16 cellular contexts compared by ENCODE assay signal in the genomic region with DNA sequence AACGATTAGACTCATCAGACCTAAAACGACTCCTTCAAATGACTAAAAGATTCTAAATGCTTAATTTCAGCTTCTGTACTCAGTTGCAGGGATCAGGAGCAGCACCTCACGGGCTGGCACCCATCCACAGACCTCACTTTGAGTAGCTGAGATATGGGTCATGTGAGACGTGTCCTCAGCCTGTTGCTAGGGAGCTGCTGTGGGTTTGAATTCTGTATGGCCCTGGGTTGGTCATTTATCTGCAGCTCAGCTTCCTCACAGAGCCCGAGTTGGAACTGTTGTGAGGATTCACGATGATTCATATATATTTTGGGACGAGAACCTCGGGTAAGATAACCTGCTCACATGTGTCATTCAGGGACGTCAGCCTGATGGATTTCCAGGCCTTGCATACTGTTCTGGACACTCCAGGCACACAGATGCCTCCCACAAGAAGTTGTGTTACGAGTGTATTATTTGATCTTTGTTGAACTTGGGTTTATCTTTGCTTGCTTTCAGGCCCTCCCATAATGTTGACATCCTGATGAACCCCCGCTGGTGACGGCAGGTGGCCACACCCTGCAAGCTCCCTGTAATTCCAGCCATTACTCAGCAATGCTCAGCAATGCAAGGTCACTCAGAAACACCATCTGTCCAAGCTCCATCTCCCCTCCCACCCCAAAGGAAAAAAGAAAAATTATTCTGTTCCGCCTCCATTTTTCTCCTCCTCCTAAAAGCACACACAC.
DNase-seq lines count a peak whose midpoint lies in the region; ATAC-seq and TF ChIP-seq lines count a peak whose summit lies in the region.
"Had no signal": no experiment of that assay in that cellular context is flagged by ENCODE, and none has a peak within 500 bp of the region (broad histone marks: within the 10 kb centered on the region; RNA-seq: fewer than 3 reads in every experiment).

No MANE protein-coding gene starts in this region.

- no peak for ATAC-seq in SK-N-SH treated with all-trans-retinoic acid at 6 μM for 48 hours
- ATAC-seq: T-cell had no signal

- H3K9me3 Mint-ChIP-seq in glutamatergic neuron (ENCODE audit: unreplicated experiment), result peaks cover 29% of the 10 kb centered on the region
- H3K9me3 Mint-ChIP-seq in type B pancreatic cell, result peaks cover 4% of the 10 kb centered on the region
- H3K9me3 Mint-ChIP-seq: T-cell had no signal

- TF ChIP-seq CTCF in glutamatergic neuron (IDR thresholded peaks at IDR 0.05; ENCODE audit: partially characterized antibody, unreplicated experiment) (no peak), type B pancreatic cell (conservative IDR thresholded peaks at IDR 0.05) (no peak), GM20000 (IDR thresholded peaks at IDR 0.05; ENCODE audit: extremely low read depth, missing control alignments) (no peak)

- peak; percentile 65 for DNase-seq in NCI-H2171 (lab: John Stamatoyannopoulos, UW)
- DNase-seq in RKO (ENCODE audit: low spot score), result peak; percentile 14
- no peak for DNase-seq in glutamatergic neuron
- no peak for DNase-seq in type B pancreatic cell (ENCODE audit: extremely low spot score, unreplicated experiment)
- DNase-seq in GM20000 (ENCODE audit: low spot score), result no peak
- no peak for DNase-seq in activated effector memory CD4-positive, alpha-beta T cell treated with Interleukin-2 at 50 U/mL for 16 hours
- DNase-seq: activated CD4-positive, alpha-beta T cell treated with anti-CD3 and anti-CD28 coated beads, Interleukin-2, amount 50 U/mL, for 1 hour; activated CD8-positive, alpha-beta memory T cell treated with anti-CD3 and anti-CD28 coated beads, Interleukin-2, amount 50 U/mL, for 4 hours; activated effector memory CD4-positive, alpha-beta T cell treated with anti-CD3 and anti-CD28 coated beads, Interleukin-2, amount 50 U/mL, for 16 hours; amniotic stem cell; left ventricle myocardium inferior; midbrain; NCI-H1436 treated with DMSO at 0.1 percent for 48 hours; Right ventricle myocardium superior; T-cell had no signal

- H3K36me3 Mint-ChIP-seq in glutamatergic neuron (ENCODE audit: unreplicated experiment) (no peaks in the 10 kb centered on the region), type B pancreatic cell (no peaks in the 10 kb centered on the region)
- H3K36me3 Mint-ChIP-seq: T-cell had no signal

- H3K4me1 Mint-ChIP-seq in glutamatergic neuron (ENCODE audit: low read depth, unreplicated experiment) (peaks cover 45% of the 10 kb centered on the region), type B pancreatic cell (ENCODE audit: unreplicated experiment) (peaks cover 37% of the 10 kb centered on the region)
- H3K4me1 Mint-ChIP-seq: T-cell had no signal

- H3K27me3 Mint-ChIP-seq in glutamatergic neuron (ENCODE audit: unreplicated experiment), result peaks cover 9% of the 10 kb centered on the region
- peaks cover 56% of the 10 kb centered on the region for H3K27me3 Mint-ChIP-seq in type B pancreatic cell

- H3K27ac Mint-ChIP-seq in glutamatergic neuron (ENCODE audit: unreplicated experiment) (peak overlapping the region; percentile 19), type B pancreatic cell (peak overlapping the region; percentile 83)
- H3K27ac Mint-ChIP-seq: T-cell had no signal

- H3K4me3 Mint-ChIP-seq in glutamatergic neuron (ENCODE audit: unreplicated experiment) (peak overlapping the region; percentile 1), type B pancreatic cell (peak overlapping the region; percentile 21)
- H3K4me3 Mint-ChIP-seq: T-cell had no signal

TF ChIP-seq in SK-N-SH treated with all-trans-retinoic acid at 6 μM for 48 hours, 23 proteins besides CTCF, POLR2A, EP300 and RAD21:
- TF ChIP-seq, protein P1, sequence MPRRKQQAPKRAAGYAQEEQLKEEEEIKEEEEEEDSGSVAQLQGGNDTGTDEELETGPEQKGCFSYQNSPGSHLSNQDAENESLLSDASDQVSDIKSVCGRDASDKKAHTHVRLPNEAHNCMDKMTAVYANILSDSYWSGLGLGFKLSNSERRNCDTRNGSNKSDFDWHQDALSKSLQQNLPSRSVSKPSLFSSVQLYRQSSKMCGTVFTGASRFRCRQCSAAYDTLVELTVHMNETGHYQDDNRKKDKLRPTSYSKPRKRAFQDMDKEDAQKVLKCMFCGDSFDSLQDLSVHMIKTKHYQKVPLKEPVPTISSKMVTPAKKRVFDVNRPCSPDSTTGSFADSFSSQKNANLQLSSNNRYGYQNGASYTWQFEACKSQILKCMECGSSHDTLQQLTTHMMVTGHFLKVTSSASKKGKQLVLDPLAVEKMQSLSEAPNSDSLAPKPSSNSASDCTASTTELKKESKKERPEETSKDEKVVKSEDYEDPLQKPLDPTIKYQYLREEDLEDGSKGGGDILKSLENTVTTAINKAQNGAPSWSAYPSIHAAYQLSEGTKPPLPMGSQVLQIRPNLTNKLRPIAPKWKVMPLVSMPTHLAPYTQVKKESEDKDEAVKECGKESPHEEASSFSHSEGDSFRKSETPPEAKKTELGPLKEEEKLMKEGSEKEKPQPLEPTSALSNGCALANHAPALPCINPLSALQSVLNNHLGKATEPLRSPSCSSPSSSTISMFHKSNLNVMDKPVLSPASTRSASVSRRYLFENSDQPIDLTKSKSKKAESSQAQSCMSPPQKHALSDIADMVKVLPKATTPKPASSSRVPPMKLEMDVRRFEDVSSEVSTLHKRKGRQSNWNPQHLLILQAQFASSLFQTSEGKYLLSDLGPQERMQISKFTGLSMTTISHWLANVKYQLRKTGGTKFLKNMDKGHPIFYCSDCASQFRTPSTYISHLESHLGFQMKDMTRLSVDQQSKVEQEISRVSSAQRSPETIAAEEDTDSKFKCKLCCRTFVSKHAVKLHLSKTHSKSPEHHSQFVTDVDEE (CRISPR knock-in tag; IDR thresholded peaks at IDR 0.05), result no peak
- TF ChIP-seq ISL1 (CRISPR knock-in tag; IDR thresholded peaks at IDR 0.05), result no peak
- no peak for TF ChIP-seq ZNF70 (CRISPR knock-in tag; IDR thresholded peaks at IDR 0.05)
- no peak for TF ChIP-seq ZC3H10 (CRISPR knock-in tag; IDR thresholded peaks at IDR 0.05)
- TF ChIP-seq OSR1 (CRISPR knock-in tag; IDR thresholded peaks at IDR 0.05), result no peak
- no peak for TF ChIP-seq PPARA (CRISPR knock-in tag; IDR thresholded peaks at IDR 0.05; ENCODE audit: borderline replicate concordance)
- no peak for TF ChIP-seq PATZ1 (CRISPR knock-in tag; IDR thresholded peaks at IDR 0.05; ENCODE audit: borderline replicate concordance)
- TF ChIP-seq SNAI2 (CRISPR knock-in tag; IDR thresholded peaks at IDR 0.05), result no peak
- no peak for TF ChIP-seq ARNTL (CRISPR knock-in tag; IDR thresholded peaks at IDR 0.05; ENCODE audit: borderline replicate concordance, low read depth)
- TF ChIP-seq TCF4 (CRISPR knock-in tag; IDR thresholded peaks at IDR 0.05; ENCODE audit: borderline replicate concordance), result no peak
- TF ChIP-seq, protein P2, sequence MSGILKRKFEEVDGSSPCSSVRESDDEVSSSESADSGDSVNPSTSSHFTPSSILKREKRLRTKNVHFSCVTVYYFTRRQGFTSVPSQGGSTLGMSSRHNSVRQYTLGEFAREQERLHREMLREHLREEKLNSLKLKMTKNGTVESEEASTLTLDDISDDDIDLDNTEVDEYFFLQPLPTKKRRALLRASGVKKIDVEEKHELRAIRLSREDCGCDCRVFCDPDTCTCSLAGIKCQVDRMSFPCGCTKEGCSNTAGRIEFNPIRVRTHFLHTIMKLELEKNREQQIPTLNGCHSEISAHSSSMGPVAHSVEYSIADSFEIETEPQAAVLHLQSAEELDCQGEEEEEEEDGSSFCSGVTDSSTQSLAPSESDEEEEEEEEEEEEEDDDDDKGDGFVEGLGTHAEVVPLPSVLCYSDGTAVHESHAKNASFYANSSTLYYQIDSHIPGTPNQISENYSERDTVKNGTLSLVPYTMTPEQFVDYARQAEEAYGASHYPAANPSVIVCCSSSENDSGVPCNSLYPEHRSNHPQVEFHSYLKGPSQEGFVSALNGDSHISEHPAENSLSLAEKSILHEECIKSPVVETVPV (CRISPR knock-in tag; IDR thresholded peaks at IDR 0.05), result no peak
- TF ChIP-seq GLIS3 (CRISPR knock-in tag; IDR thresholded peaks at IDR 0.05), result no peak
- TF ChIP-seq ZFP3 (CRISPR knock-in tag; IDR thresholded peaks at IDR 0.05), result no peak

Comparison
In these comparisons a context has a peak if more than half of its experiments do, and no peak if none do; other contexts are left out.
1. DNase-seq: peak in NCI-H2171 (single experiment) and RKO (single experiment); none in glutamatergic neuron (single experiment), type B pancreatic cell (single experiment), GM20000 (single experiment) and activated effector memory CD4-positive, alpha-beta T cell treated with Interleukin-2 at 50 U/mL for 16 hours (single experiment).